31 cellular contexts compared by ENCODE assay signal in genomic region chr12:127273621-127274020, GRCh38.
A peak's percentile ranks its signal among the peaks of the same experiment; 100 is the strongest.
DNase-seq lines count a peak whose midpoint lies in the region; ATAC-seq and TF ChIP-seq lines count a peak whose summit lies in the region.
"Had no signal": no experiment of that assay in that cellular context is flagged by ENCODE, and none has a peak within 500 bp of the region (broad histone marks: within the 10 kb centered on the region; RNA-seq: fewer than 3 reads in every experiment).

No MANE protein-coding gene starts in this region.

- CTCF ChIA-PET in PC-3 (lab: Charles Lee) = no interaction called here

- DNase-seq in EH (ENCODE audit: low read depth) (peak; percentile 79), PC-3 (peak; percentile 98), epithelial cell of esophagus (ENCODE audit: low read depth) (peak; percentile 82), osteoblast (ENCODE audit: insufficient read length, low spot score, missing footprints) (no peak), omental fat pad (ENCODE audit: low spot score) (no peak), suprapubic skin (ENCODE audit: low spot score in 2 of 2) (no peak), NCI-H345 (lab: John Stamatoyannopoulos, UW) (no peak)
- DNase-seq: activated CD4-positive, alpha-beta memory T cell treated with anti-CD3 and anti-CD28 coated beads, Interleukin-2, amount 10 ng/mL, durations not matched to agents 7 days and 5 days; activated CD4-positive, CD25-positive, alpha-beta regulatory T cell; activated gamma-delta T cell; amygdala; CD4-positive, CD25-positive, alpha-beta regulatory T cell; central memory CD4-positive, alpha-beta T cell; dermis blood vessel endothelial cell; DMS 273 treated with DMSO at 0.1 percent for 48 hours; gastrocnemius medialis; MM.1S; NCI-H146; NCI-H2171; NCI-H524 treated with DMSO at 0.1 percent for 48 hours; testis had no signal

- TF ChIP-seq POLR2A in suprapubic skin (IDR thresholded peaks at IDR 0.05) = no peak

- H3F3A ChIP-seq in PC-3 (ENCODE audit: low read length, unreplicated experiment) = peaks cover 8% of the 10 kb centered on the region

- H3K9ac ChIP-seq in PC-3 (ENCODE audit: low read length) = peak overlapping the region; percentile 80
- H3K9ac ChIP-seq: neural progenitor cell had no signal

- no peak for TF ChIP-seq EP300 in suprapubic skin (IDR thresholded peaks at IDR 0.05)

- H2AFZ ChIP-seq in PC-3 (ENCODE audit: low read length) (no peak overlapping the region), osteoblast (ENCODE audit: low read length) (no peak overlapping the region)
- H2AFZ ChIP-seq: GM23338, neural progenitor cell had no signal

- H4K20me1 ChIP-seq in PC-3 (ENCODE audit: low read length) = no peaks in the 10 kb centered on the region
- no peaks in the 10 kb centered on the region for H4K20me1 ChIP-seq in osteoblast (ENCODE audit: insufficient read depth, low read length)

- ATAC-seq in PC-3 (peak; percentile 83), omental fat pad (ENCODE audit: low FRiP score) (no peak), HG02938 (IDR thresholded peaks at IDR 0.05; ENCODE audit: unreplicated experiment) (no peak)
- ATAC-seq: gastrocnemius medialis; GM12878; GM23338; stimulated activated memory B cell treated with anti-CD40 and anti-IgM and Interleukin-4, amounts not matched to agents 10 μg/mL and 1 μg/mL and 100 μg/mL, for 72 hours had no signal

- peak overlapping the region; percentile 97 for H3K27ac ChIP-seq in PC-3 (ENCODE audit: low read length)
- peak overlapping the region; percentile 95 for H3K27ac ChIP-seq in osteoblast (ENCODE audit: low read depth, low read length)
- H3K27ac ChIP-seq in suprapubic skin = no peak overlapping the region
- H3K27ac ChIP-seq: gastrocnemius medialis, HL-60, neural progenitor cell, prostate gland, testis, vagina had no signal

- no peaks in the 10 kb centered on the region for H3K79me2 ChIP-seq in PC-3 (ENCODE audit: low read length)
- H3K79me2 ChIP-seq in osteoblast (ENCODE audit: insufficient read depth, low read length) = no peaks in the 10 kb centered on the region

- H3K36me3 ChIP-seq in PC-3 (ENCODE audit: low read depth, low read length) (no peaks in the 10 kb centered on the region), osteoblast (ENCODE audit: insufficient read depth, low read length) (no peaks in the 10 kb centered on the region), suprapubic skin (no peaks in the 10 kb centered on the region)
- H3K36me3 ChIP-seq: gastrocnemius medialis, neural progenitor cell, prostate gland, vagina had no signal

- H3K4me3 ChIP-seq in PC-3 (ENCODE audit: low read length) (peak overlapping the region; percentile 38), epithelial cell of esophagus (ENCODE audit: low read length) (no peak overlapping the region), osteoblast (ENCODE audit: insufficient read depth, low read length) (no peak overlapping the region), suprapubic skin (no peak overlapping the region)
- H3K4me3 ChIP-seq: gastrocnemius medialis, GM12878, GM23338, lung, neural progenitor cell, prostate gland, smooth muscle cell, testis, vagina had no signal

- H3K9me3 ChIP-seq in PC-3 (ENCODE audit: low read length) = no peaks in the 10 kb centered on the region
- no peaks in the 10 kb centered on the region for H3K9me3 ChIP-seq in osteoblast (ENCODE audit: low read depth, low read length)
- H3K9me3 ChIP-seq in suprapubic skin = no peaks in the 10 kb centered on the region
- H3K9me3 ChIP-seq: gastrocnemius medialis, prostate gland, testis, vagina had no signal

- no peaks in the 10 kb centered on the region for H3K27me3 ChIP-seq in PC-3 (ENCODE audit: low read length)
- H3K27me3 ChIP-seq in osteoblast (ENCODE audit: insufficient read depth, low read length) = no peaks in the 10 kb centered on the region
- peaks cover 9% of the 10 kb centered on the region for H3K27me3 ChIP-seq in suprapubic skin
- H3K27me3 ChIP-seq: gastrocnemius medialis, neural progenitor cell, testis, vagina had no signal

- intact Hi-C loops in PC-3 (cut with micrococcal nuclease) = loop anchor here (1.0 to 5.0 kb wide), 7 partner anchors 12 to 221 kb away; no protein-coding TSS in a partner anchor

- H3K4me1 ChIP-seq in PC-3 (ENCODE audit: insufficient read depth, low read length) (peaks cover 46% of the 10 kb centered on the region), osteoblast (ENCODE audit: insufficient read depth, low read length) (peaks cover 32% of the 10 kb centered on the region), suprapubic skin (no peaks in the 10 kb centered on the region)
- H3K4me1 ChIP-seq: gastrocnemius medialis, neural progenitor cell, prostate gland, testis, vagina had no signal

- POLR2A ChIA-PET in PC-3 (lab: Charles Lee; ENCODE audit: unreplicated experiment) = no interaction called here

- no peaks in the 10 kb centered on the region for H3K9me2 ChIP-seq in PC-3 (replicated peaks; ENCODE audit: low read length)

- 82% methylated on average over 3 of the region's 3 CpGs for WGBS in suprapubic skin

- BruUV-seq in PC-3 (replicated peaks; lab: Mats Ljungman, UMichigan) = TSS peak; percentile 91

- TF ChIP-seq CTCF in PC-3 (conservative IDR thresholded peaks at IDR 0.05; ENCODE audit: low read depth, low read length) = no peak
- no peak for TF ChIP-seq CTCF in epithelial cell of esophagus (IDR thresholded peaks at IDR 0.05; ENCODE audit: insufficient read depth, low read depth, low read length, missing control alignments)
- no peak for TF ChIP-seq CTCF in osteoblast (IDR thresholded peaks at IDR 0.05; ENCODE audit: extremely low read depth, low read depth, low read length)
- TF ChIP-seq CTCF in omental fat pad (IDR thresholded peaks at IDR 0.05) = no peak
- no peak for TF ChIP-seq CTCF in suprapubic skin (IDR thresholded peaks at IDR 0.05)

- H3K4me2 ChIP-seq in PC-3 (ENCODE audit: low read length) (peak overlapping the region; percentile 76), osteoblast (ENCODE audit: insufficient read depth, low read length) (peak overlapping the region; percentile 46)
- H3K4me2 ChIP-seq: GM23338, neural progenitor cell, smooth muscle cell had no signal

Comparison
In these comparisons a context has a peak if more than half of its experiments do, and no peak if none do; other contexts are left out.
1. DNase-seq: peak in EH (single experiment), PC-3 (single experiment) and epithelial cell of esophagus (single experiment); none in osteoblast (single experiment), omental fat pad (single experiment), suprapubic skin (0 of 2) and NCI-H345 (single experiment).